In the genomic region with DNA sequence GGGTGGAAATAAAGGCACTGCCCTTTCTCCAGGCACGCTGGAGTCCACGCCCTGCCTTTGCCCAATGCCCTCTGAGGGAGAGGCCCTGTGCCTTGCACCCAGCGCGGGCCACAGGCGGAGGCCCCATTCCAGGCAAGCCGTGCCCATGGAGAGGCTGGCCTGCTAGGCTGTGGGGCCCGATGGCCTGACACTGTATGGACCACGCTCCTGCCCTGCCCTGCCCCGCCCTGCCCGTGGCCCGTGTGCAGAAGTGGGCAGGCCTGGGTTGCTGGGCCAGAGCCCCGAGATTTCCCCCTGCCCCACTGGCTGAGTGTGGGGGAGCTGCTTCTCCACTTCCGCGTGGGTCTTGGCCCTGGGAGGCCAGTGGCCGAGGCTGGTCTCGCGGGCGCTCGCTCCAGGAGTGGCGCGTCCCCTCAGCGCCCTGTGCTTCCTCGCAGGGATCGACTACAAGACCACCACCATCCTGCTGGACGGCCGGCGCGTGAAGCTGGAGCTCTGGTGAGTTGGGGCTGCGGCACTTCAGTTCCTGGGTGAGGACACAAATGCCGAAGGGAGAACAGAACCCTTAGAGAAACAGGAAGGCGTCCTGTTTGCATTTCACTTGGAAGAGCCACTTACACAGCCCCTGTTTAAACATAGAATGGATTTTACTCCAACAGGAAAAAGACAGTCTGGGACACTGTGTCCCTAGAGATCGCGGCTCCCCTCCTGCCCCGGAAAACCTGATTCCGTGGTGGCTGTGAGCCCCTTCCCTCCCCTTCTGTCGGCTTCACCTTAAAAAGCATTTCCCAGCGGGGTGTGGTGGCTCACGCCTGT, we compare ENCODE assay signal across 27 cellular contexts. TPM values are rescaled to one million over a fixed set of nuclear protein-coding genes. Genes with fewer than 3 reads are reported as not detected.
DNase-seq lines count a peak whose midpoint lies in the region; ATAC-seq and TF ChIP-seq lines count a peak whose summit lies in the region.
"Had no signal": no experiment of that assay in that cellular context is flagged by ENCODE, and none has a peak within 500 bp of the region (broad histone marks: within the 10 kb centered on the region; RNA-seq: fewer than 3 reads in every experiment).

No MANE protein-coding gene starts in this region.

- no peak overlapping the region for H2AFZ ChIP-seq in osteoblast (ENCODE audit: low read length)
- H2AFZ ChIP-seq: GM23248 had no signal

- H3K36me3 ChIP-seq in right atrium auricular region = no peaks in the 10 kb centered on the region
- no peaks in the 10 kb centered on the region for H3K36me3 ChIP-seq in osteoblast (ENCODE audit: insufficient read depth, low read length)
- H3K36me3 ChIP-seq: breast epithelium had no signal

- intact Hi-C loops in right cardiac atrium (cut with DNase I) (no loop called here), left colon (cut with DNase I, micrococcal nuclease) (no loop called here), natural killer cell (cut with micrococcal nuclease) (no loop called here)
- intact Hi-C loops in activated CD8-positive, alpha-beta T cell treated with anti-CD3 and anti-CD28 coated beads for 36 hours (cut with micrococcal nuclease) = no loop called here

- H3K4me3 ChIP-seq in right cardiac atrium (ENCODE audit: low read length) (no peak overlapping the region), right atrium auricular region (no peak overlapping the region), osteoblast (ENCODE audit: insufficient read depth, low read length) (no peak overlapping the region)
- H3K4me3 ChIP-seq: breast epithelium, GM23248, heart left ventricle had no signal

- no peak overlapping the region for H3K4me3 Mint-ChIP-seq in activated CD8-positive, alpha-beta T cell treated with anti-CD3 and anti-CD28 coated beads for 36 hours
- H3K4me3 Mint-ChIP-seq in natural killer cell = no peak overlapping the region
- H3K4me3 Mint-ChIP-seq: activated CD8-positive, alpha-beta T cell treated with anti-CD3 and anti-CD28 coated beads, Interleukin-2, amount 10 ng/mL, durations not matched to agents 7 days and 5 days; neural crest cell had no signal

- peaks cover 15% of the 10 kb centered on the region for H3K79me2 ChIP-seq in osteoblast (ENCODE audit: insufficient read depth, low read length)

- POLR2A ChIA-PET in activated CD8-positive, alpha-beta T cell treated with anti-CD3 and anti-CD28 coated beads for 36 hours (lab: Charles Lee) = no interaction called here

- DNase-seq in right cardiac atrium = peak in 1 of 3 donors; percentile 49
- DNase-seq in right atrium auricular region (ENCODE audit: low spot score) = no peak
- peak in 1 of 2 donors; percentile 66 for DNase-seq in left colon
- DNase-seq in osteoblast (ENCODE audit: insufficient read length, low spot score, missing footprints) = peak; percentile 79
- DNase-seq in NOMO-1 treated with dmso at 0.1 percent for 144 hours (lab: John Stamatoyannopoulos, UW; ENCODE audit: unreplicated experiment) = no peak
- DNase-seq in NCI-H2081 (lab: John Stamatoyannopoulos, UW) = no peak
- DNase-seq in activated CD8-positive, alpha-beta T cell treated with anti-CD3 and anti-CD28 coated beads for 36 hours = no peak
- no peak for DNase-seq in natural killer cell
- DNase-seq: activated CD8-positive, alpha-beta T cell treated with anti-CD3 and anti-CD28 coated beads, Interleukin-2, amount 10 ng/mL, durations not matched to agents 7 days and 5 days; activated effector memory CD4-positive, alpha-beta T cell treated with Interleukin-2 at 50 U/mL for 16 hours; amygdala; Calu3; foreskin melanocyte; GM23248; heart left ventricle; NCI-H146; SHP77 treated with DMSO at 0.1 percent for 48 hours; stimulated activated CD4-positive, alpha-beta T cell treated with anti-CD3 and anti-CD28 coated beads, Interleukin-15, amount 100 ng/mL, for 24 hours; stimulated activated CD4-positive, alpha-beta T cell treated with anti-CD3 and anti-CD28 coated beads, Interleukin-4, amount 100 ng/mL, for 4 hours; T-helper 2 cell had no signal

- ATAC-seq in right cardiac atrium (peak; percentile 38 to 44), left colon (peak; percentile 96), natural killer cell (no peak)
- no peak for ATAC-seq in activated CD8-positive, alpha-beta T cell treated with anti-CD3 and anti-CD28 coated beads for 36 hours
- ATAC-seq: activated CD8-positive, alpha-beta T cell treated with anti-CD3 and anti-CD28 coated beads, Interleukin-2, amount 10 ng/mL, durations not matched to agents 7 days and 5 days; activated naive CD4-positive, alpha-beta T cell treated with anti-CD3 and anti-CD28 coated beads, Interleukin-2, amount 50 U/mL, for 72 hours; Panc1 had no signal

- TF ChIP-seq CTCF in right atrium auricular region (IDR thresholded peaks at IDR 0.05) (no peak), osteoblast (IDR thresholded peaks at IDR 0.05; ENCODE audit: extremely low read depth, low read depth, low read length) (no peak), natural killer cell (IDR thresholded peaks at IDR 0.05) (no peak)
- no peak for TF ChIP-seq CTCF in activated CD8-positive, alpha-beta T cell treated with anti-CD3 and anti-CD28 coated beads for 36 hours (IDR thresholded peaks at IDR 0.05)

- H3K9me3 Mint-ChIP-seq in activated CD8-positive, alpha-beta T cell treated with anti-CD3 and anti-CD28 coated beads for 36 hours = no peaks in the 10 kb centered on the region
- no peaks in the 10 kb centered on the region for H3K9me3 Mint-ChIP-seq in natural killer cell
- H3K9me3 Mint-ChIP-seq: activated naive CD4-positive, alpha-beta T cell treated with anti-CD3 and anti-CD28 coated beads, Interleukin-2, amount 50 U/mL, for 72 hours had no signal

- CTCF ChIA-PET in activated CD8-positive, alpha-beta T cell treated with anti-CD3 and anti-CD28 coated beads for 36 hours (lab: Charles Lee) = no interaction called here

- no peak overlapping the region for H3K4me2 ChIP-seq in osteoblast (ENCODE audit: insufficient read depth, low read length)

- H3K4me1 ChIP-seq in right cardiac atrium (ENCODE audit: control insufficient read depth, insufficient read depth, low read length) (no peaks in the 10 kb centered on the region), right atrium auricular region (no peaks in the 10 kb centered on the region), osteoblast (ENCODE audit: insufficient read depth, low read length) (no peaks in the 10 kb centered on the region)
- H3K4me1 ChIP-seq: heart left ventricle had no signal

- peaks cover 17% of the 10 kb centered on the region for H4K20me1 ChIP-seq in osteoblast (ENCODE audit: insufficient read depth, low read length)

- H3K9me3 ChIP-seq in right cardiac atrium (ENCODE audit: control insufficient read depth, low read length) = no peaks in the 10 kb centered on the region
- H3K9me3 ChIP-seq in right atrium auricular region = no peaks in the 10 kb centered on the region
- no peaks in the 10 kb centered on the region for H3K9me3 ChIP-seq in osteoblast (ENCODE audit: low read depth, low read length)
- H3K9me3 ChIP-seq: breast epithelium, heart left ventricle had no signal

- H3K27me3 Mint-ChIP-seq in activated CD8-positive, alpha-beta T cell treated with anti-CD3 and anti-CD28 coated beads for 36 hours = no peaks in the 10 kb centered on the region
- H3K27me3 Mint-ChIP-seq in natural killer cell (ENCODE audit: low read depth in 2 of 2) = no peaks in the 10 kb centered on the region

- H3K27me3 ChIP-seq in right cardiac atrium (ENCODE audit: control insufficient read depth, insufficient read depth) (no peaks in the 10 kb centered on the region), right atrium auricular region (no peaks in the 10 kb centered on the region), osteoblast (ENCODE audit: insufficient read depth, low read length) (no peaks in the 10 kb centered on the region)
- H3K27me3 ChIP-seq: breast epithelium, heart left ventricle had no signal

- H3K27ac ChIP-seq in right cardiac atrium (ENCODE audit: low read length) (no peak overlapping the region), right atrium auricular region (no peak overlapping the region), osteoblast (ENCODE audit: low read depth, low read length) (no peak overlapping the region)
- H3K27ac ChIP-seq: breast epithelium, GM23248, heart left ventricle had no signal

- peaks cover 6% of the 10 kb centered on the region for H3K4me1 Mint-ChIP-seq in activated CD8-positive, alpha-beta T cell treated with anti-CD3 and anti-CD28 coated beads for 36 hours (ENCODE audit: low read depth)
- peaks cover 0 to 5% of the 10 kb centered on the region in 2 donors for H3K4me1 Mint-ChIP-seq in natural killer cell

- no peak overlapping the region for H3K27ac Mint-ChIP-seq in activated CD8-positive, alpha-beta T cell treated with anti-CD3 and anti-CD28 coated beads for 36 hours
- no peak overlapping the region for H3K27ac Mint-ChIP-seq in natural killer cell
- H3K27ac Mint-ChIP-seq: activated CD8-positive, alpha-beta T cell treated with anti-CD3 and anti-CD28 coated beads, Interleukin-2, amount 10 ng/mL, durations not matched to agents 7 days and 5 days; activated naive CD4-positive, alpha-beta T cell treated with anti-CD3 and anti-CD28 coated beads, Interleukin-2, amount 50 U/mL, for 72 hours had no signal

- 93% methylated on average over 38 of the region's 38 CpGs for WGBS in right cardiac atrium

- H3K36me3 Mint-ChIP-seq in activated CD8-positive, alpha-beta T cell treated with anti-CD3 and anti-CD28 coated beads for 36 hours (ENCODE audit: low read depth) = peaks cover 2% of the 10 kb centered on the region
- H3K36me3 Mint-ChIP-seq in natural killer cell = no peaks in the 10 kb centered on the region
- H3K36me3 Mint-ChIP-seq: activated naive CD4-positive, alpha-beta T cell treated with anti-CD3 and anti-CD28 coated beads, Interleukin-2, amount 50 U/mL, for 72 hours had no signal

RNA-seq across cellular contexts. Expression of a gene that starts 13.8 kb away (rescaled TPM):
- total RNA-seq in right cardiac atrium (under 1 TPM; 0.15 to 0.70 (median 0.20) TPM), right atrium auricular region (under 1 TPM; 0.52 to 0.71 TPM), left colon (1 to 10 TPM in 1 of 2 donors, under 1 TPM in 1; 0.64 to 3.6 TPM), osteoblast (under 0.01 and 0.36 TPM in 2 replicates), natural killer cell (1 to 10 TPM in 1 of 3 donors, under 1 TPM in 2; 0.60 to 1.7 (median 0.75) TPM)
- polyA plus RNA-seq in right cardiac atrium = 0.29 TPM
- under 1 TPM in 1 of 2 experiments, not detected in 1; 0.25 TPM for total RNA-seq in activated CD8-positive, alpha-beta T cell treated with anti-CD3 and anti-CD28 coated beads for 36 hours
- total RNA-seq: A172, Daoy, GM23248 had no signal
- polyA plus RNA-seq: GM23248, keratinocyte had no signal

RNA-seq across cellular contexts. Expression of a gene that starts 19.1 kb away (rescaled TPM):
- 10 to 100 TPM; 55.4 to 60.3 (median 56.6) TPM for total RNA-seq in right cardiac atrium
- polyA plus RNA-seq in right cardiac atrium = 128 TPM
- 100 to 1,000 TPM; 103 to 137 TPM for total RNA-seq in right atrium auricular region
- total RNA-seq in left colon = 10 to 100 TPM; 42.0 to 52.0 TPM
- total RNA-seq in osteoblast = 72.8 and 76.0 TPM in 2 replicates
- 100 to 1,000 TPM; 119 to 133 TPM for total RNA-seq in activated CD8-positive, alpha-beta T cell treated with anti-CD3 and anti-CD28 coated beads for 36 hours
- 10 to 100 TPM; 33.7 to 36.3 (median 36.1) TPM for total RNA-seq in natural killer cell

RNA-seq across cellular contexts. Expression of a gene that starts 24.6 kb away (rescaled TPM):
- total RNA-seq in right cardiac atrium = 100 to 1,000 TPM in 1 of 4 donors, 10 to 100 TPM in 3; 71.2 to 121 (median 85.6) TPM
- polyA plus RNA-seq in right cardiac atrium = 141 TPM
- 100 to 1,000 TPM; 110 to 121 TPM for total RNA-seq in right atrium auricular region
- total RNA-seq in left colon = 100 to 1,000 TPM in 1 of 2 donors, 10 to 100 TPM in 1; 98.5 to 161 TPM
- 20.0 and 20.3 TPM in 2 replicates for total RNA-seq in osteoblast
- total RNA-seq in activated CD8-positive, alpha-beta T cell treated with anti-CD3 and anti-CD28 coated beads for 36 hours = 10 to 100 TPM; 60.7 to 62.7 TPM
- total RNA-seq in natural killer cell = 10 to 100 TPM; 11.3 to 17.4 (median 15.7) TPM

RNA-seq across cellular contexts. Expression of a gene that starts 27.1 kb away (rescaled TPM):
- total RNA-seq in right cardiac atrium (10 to 100 TPM; 10.9 to 13.4 (median 11.9) TPM), right atrium auricular region (10 to 100 TPM; 11.1 to 13.5 TPM), left colon (10 to 100 TPM; 38.2 to 43.4 TPM), osteoblast (11.2 and 13.3 TPM in 2 replicates), natural killer cell (10 to 100 TPM; 12.7 to 20.8 (median 20.0) TPM)
- polyA plus RNA-seq in right cardiac atrium = 13.4 TPM
- 1 to 10 TPM; 8.1 to 8.8 TPM for total RNA-seq in activated CD8-positive, alpha-beta T cell treated with anti-CD3 and anti-CD28 coated beads for 36 hours

RNA-seq across cellular contexts. Expression of a gene that starts 32.2 kb away (rescaled TPM):
- total RNA-seq in right cardiac atrium = 10 to 100 TPM; 10.5 to 13.7 (median 12.0) TPM
- polyA plus RNA-seq in right cardiac atrium = 8.1 TPM
- total RNA-seq in right atrium auricular region = 1 to 10 TPM; 3.0 to 5.7 TPM
- total RNA-seq in left colon = 10 to 100 TPM; 28.3 to 57.6 TPM
- 10.3 and 19.2 TPM in 2 replicates for total RNA-seq in osteoblast
- total RNA-seq in activated CD8-positive, alpha-beta T cell treated with anti-CD3 and anti-CD28 coated beads for 36 hours = 10 to 100 TPM; 89.6 to 90.7 TPM
- 10 to 100 TPM; 16.7 to 22.8 (median 20.2) TPM for total RNA-seq in natural killer cell

Comparison
In these comparisons a context has a peak if more than half of its experiments do, and no peak if none do; other contexts are left out.
1. ATAC-seq: peak in right cardiac atrium (2 of 2) and left colon (single experiment); none in activated CD8-positive, alpha-beta T cell treated with anti-CD3 and anti-CD28 coated beads for 36 hours (single experiment) and natural killer cell (0 of 3).